In the genomic region with DNA sequence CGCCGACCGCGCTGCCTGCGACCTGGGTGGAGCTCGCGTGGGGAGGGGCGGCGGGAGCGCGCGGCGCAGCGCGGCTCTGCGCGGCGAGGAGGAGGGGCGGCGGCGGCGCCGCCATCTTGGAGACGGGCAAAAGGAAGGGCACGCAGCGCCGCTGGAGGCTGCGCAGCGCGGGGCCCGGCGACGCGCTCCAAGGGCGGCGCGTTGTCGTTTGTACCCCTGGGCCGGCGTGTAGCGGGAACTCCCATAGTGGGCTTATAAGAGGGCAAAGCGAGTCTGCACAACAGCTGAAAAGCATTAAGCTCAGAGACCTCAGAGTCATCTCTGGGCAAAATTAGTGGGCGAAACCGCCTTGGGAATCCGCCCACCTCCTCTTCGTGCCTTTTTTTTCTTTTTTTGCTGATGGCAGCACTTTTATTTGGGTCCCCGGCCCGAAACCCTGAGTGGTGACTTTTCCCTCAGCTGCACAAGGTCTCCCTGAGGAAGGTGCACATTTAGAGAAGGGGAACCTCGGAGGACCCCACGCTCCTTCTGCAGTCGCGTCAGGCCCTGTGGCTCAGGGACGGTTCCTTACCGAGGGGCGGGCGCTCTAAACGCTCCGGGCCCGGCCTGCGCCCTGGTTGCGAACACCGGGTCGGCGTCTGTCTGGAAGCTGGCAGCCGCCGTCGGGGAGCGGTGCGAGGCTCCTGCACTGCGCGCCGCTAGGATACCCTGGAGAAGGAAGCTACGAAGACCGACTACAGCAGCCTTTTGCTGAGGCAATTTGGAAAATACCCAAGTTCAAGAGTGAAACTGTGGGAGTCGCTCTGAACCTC, we compare ENCODE assay signal across 8 cellular contexts. TPM values are rescaled to one million over a fixed set of nuclear protein-coding genes. Genes with fewer than 3 reads are reported as not detected.
DNase-seq lines count a peak whose midpoint lies in the region; TF ChIP-seq lines count a peak whose summit lies in the region.

No MANE protein-coding gene starts in this region.

- CTCF ChIA-PET in activated naive CD4-positive, alpha-beta T cell treated with anti-CD3 and anti-CD28 coated beads, Interleukin-2, amount 10 ng/mL, durations not matched to agents 7 days and 5 days (lab: Charles Lee): interaction anchor here (0.6 to 2.8 kb wide), 6 partner anchors 12 to 1136 kb away, joined by 3 to 19 read pairs (median 6); partner anchors contain the start of gene SEC23IP

- in situ Hi-C loops in G401 (cut with HindIII; ENCODE audit: low sequenced_read_pairs): no loop called here
- in situ Hi-C loops in SK-MEL-5 (cut with HindIII; ENCODE audit: low pct_unique_long_range_greater_than_20kb, low sequenced_read_pairs): no loop called here

- peak overlapping the region; percentile 81 for H3K4me3 Mint-ChIP-seq in activated naive CD4-positive, alpha-beta T cell treated with anti-CD3 and anti-CD28 coated beads, Interleukin-2, amount 10 ng/mL, durations not matched to agents 7 days and 5 days

- peak overlapping the region; percentile 88 for H3K27ac Mint-ChIP-seq in activated naive CD4-positive, alpha-beta T cell treated with anti-CD3 and anti-CD28 coated beads, Interleukin-2, amount 10 ng/mL, durations not matched to agents 7 days and 5 days

- DNase-seq in G401 (ENCODE audit: low spot score): peak; percentile 86
- peak; percentile 90 for DNase-seq in H7
- peak; percentile 78 for DNase-seq in M059J (ENCODE audit: low read depth)
- DNase-seq in SK-MEL-5 (ENCODE audit: low read depth, low spot score): peak; percentile 79
- DNase-seq in activated naive CD4-positive, alpha-beta T cell treated with anti-CD3 and anti-CD28 coated beads, Interleukin-2, amount 10 ng/mL, durations not matched to agents 7 days and 5 days: peak; percentile 91
- peak; percentile 89 for DNase-seq in glomerular visceral epithelial cell (ENCODE audit: extremely low spot score)
- DNase-seq in osteoblast (ENCODE audit: insufficient read length, low spot score, missing footprints): peak; percentile 96
- peak; percentile 89 for DNase-seq in testis

- TF ChIP-seq POLR2A in testis (IDR thresholded peaks at IDR 0.05): no peak

- H3K79me2 ChIP-seq in osteoblast (ENCODE audit: insufficient read depth, low read length): peaks cover 42% of the 10 kb centered on the region

- H3K9me3 ChIP-seq in osteoblast (ENCODE audit: low read depth, low read length) (no peaks in the 10 kb centered on the region), testis (no peaks in the 10 kb centered on the region)

- peaks cover 44% of the 10 kb centered on the region for H3K4me1 Mint-ChIP-seq in activated naive CD4-positive, alpha-beta T cell treated with anti-CD3 and anti-CD28 coated beads, Interleukin-2, amount 10 ng/mL, durations not matched to agents 7 days and 5 days

- H3K4me3 ChIP-seq in H7 (ENCODE audit: insufficient read depth, low read depth, low read length) (peak overlapping the region; percentile 77), osteoblast (ENCODE audit: insufficient read depth, low read length) (peak overlapping the region; percentile 82), testis (peak overlapping the region; percentile 86 to 87)

- H3K27me3 ChIP-seq in H7 (ENCODE audit: control insufficient read depth, insufficient read depth, low read length) (no peaks in the 10 kb centered on the region), osteoblast (ENCODE audit: insufficient read depth, low read length) (no peaks in the 10 kb centered on the region), testis (no peaks in the 10 kb centered on the region)

- H3K27me3 Mint-ChIP-seq in activated naive CD4-positive, alpha-beta T cell treated with anti-CD3 and anti-CD28 coated beads, Interleukin-2, amount 10 ng/mL, durations not matched to agents 7 days and 5 days: peaks cover 10% of the 10 kb centered on the region

- peaks cover 16% of the 10 kb centered on the region for H3K4me1 ChIP-seq in osteoblast (ENCODE audit: insufficient read depth, low read length)
- peaks cover 8% of the 10 kb centered on the region for H3K4me1 ChIP-seq in testis

- TF ChIP-seq CTCF in osteoblast (IDR thresholded peaks at IDR 0.05; ENCODE audit: extremely low read depth, low read depth, low read length) (no peak), testis (IDR thresholded peaks at IDR 0.05) (peak in 1 of 3 experiments; percentile 3)

- H3K36me3 ChIP-seq in H7 (replicated peaks; ENCODE audit: control insufficient read depth, insufficient read depth, low read length) (no peaks in the 10 kb centered on the region), osteoblast (ENCODE audit: insufficient read depth, low read length) (no peaks in the 10 kb centered on the region), testis (ENCODE audit: low read depth, missing control alignments) (no peaks in the 10 kb centered on the region)

- peak overlapping the region; percentile 99 for H2AFZ ChIP-seq in osteoblast (ENCODE audit: low read length)

- WGBS in testis, 2 donors: 0 to 1% methylated on average over 19 to 74 of the region's 75 CpGs

- peak overlapping the region; percentile 75 for H3K27ac ChIP-seq in osteoblast (ENCODE audit: low read depth, low read length)
- peak overlapping the region; percentile 86 to 90 for H3K27ac ChIP-seq in testis

- no peaks in the 10 kb centered on the region for H3K9me3 Mint-ChIP-seq in activated naive CD4-positive, alpha-beta T cell treated with anti-CD3 and anti-CD28 coated beads, Interleukin-2, amount 10 ng/mL, durations not matched to agents 7 days and 5 days

- peaks cover 4% of the 10 kb centered on the region for H3K36me3 Mint-ChIP-seq in activated naive CD4-positive, alpha-beta T cell treated with anti-CD3 and anti-CD28 coated beads, Interleukin-2, amount 10 ng/mL, durations not matched to agents 7 days and 5 days

- H3K4me2 ChIP-seq in osteoblast (ENCODE audit: insufficient read depth, low read length): peak overlapping the region; percentile 92

- intact Hi-C loops in testis (cut with DNase I; ENCODE audit: low total_unique reads): no loop called here

- peaks cover 23% of the 10 kb centered on the region for H4K20me1 ChIP-seq in osteoblast (ENCODE audit: insufficient read depth, low read length)

RNA-seq across cellular contexts. Expression of gene MCMBP, which starts 0.4 kb away (rescaled TPM):
- total RNA-seq in G401 (2014; rRNA removed; shearing (Covaris generic)): 31.4 and 38.1 TPM in 2 replicates
- total RNA-seq in H7 (2014; rRNA removed; shearing (Covaris generic)): 82.8 and 84.4 TPM in 2 replicates
- 53.1 and 83.4 TPM in 2 replicates for total RNA-seq in M059J (2014; rRNA removed; shearing (Covaris generic))
- total RNA-seq in SK-MEL-5 (2014; rRNA removed; shearing (Covaris generic)): 39.6 and 41.1 TPM in 2 replicates
- polyA plus RNA-seq in SK-MEL-5 (2015; cell fraction: cytosol; rRNA removed): 43.4 and 46.7 TPM in 2 replicates
- polyA plus RNA-seq in SK-MEL-5 (2015; cell fraction: nucleus; rRNA removed): 25.8 and 29.1 TPM in 2 replicates
- 47.7 and 48.1 TPM in 2 replicates for total RNA-seq in osteoblast
- total RNA-seq in testis: 10 to 100 TPM; 47.4 to 47.9 TPM
- polyA plus RNA-seq in testis (ENCODE audit: insufficient read depth, low read depth, low replicate concordance): 42.3 TPM

RNA-seq across cellular contexts. Expression of gene SEC23IP, which starts 19.5 kb away (rescaled TPM):
- total RNA-seq in G401 (2014; rRNA removed; shearing (Covaris generic)): 5.4 and 28.6 TPM in 2 replicates
- 28.7 and 30.4 TPM in 2 replicates for total RNA-seq in H7 (2014; rRNA removed; shearing (Covaris generic))
- 27.8 and 32.2 TPM in 2 replicates for total RNA-seq in M059J (2014; rRNA removed; shearing (Covaris generic))
- total RNA-seq in SK-MEL-5 (2014; rRNA removed; shearing (Covaris generic)): 25.6 and 28.4 TPM in 2 replicates
- 27.1 and 37.2 TPM in 2 replicates for polyA plus RNA-seq in SK-MEL-5 (2015; cell fraction: cytosol; rRNA removed)
- 20.7 and 31.4 TPM in 2 replicates for polyA plus RNA-seq in SK-MEL-5 (2015; cell fraction: nucleus; rRNA removed)
- total RNA-seq in osteoblast (28.6 and 38.6 TPM in 2 replicates), testis (10 to 100 TPM; 42.5 to 43.3 TPM)
- 48.9 TPM for polyA plus RNA-seq in testis (ENCODE audit: insufficient read depth, low read depth, low replicate concordance)

Comparison
In these comparisons a context has a peak if more than half of its experiments do, and no peak if none do; other contexts are left out.
1. Peak in every context shown above with its lines: DNase-seq, H3K4me3 ChIP-seq and H3K27ac ChIP-seq.